19 cellular contexts compared by ENCODE assay signal in the genomic region with DNA sequence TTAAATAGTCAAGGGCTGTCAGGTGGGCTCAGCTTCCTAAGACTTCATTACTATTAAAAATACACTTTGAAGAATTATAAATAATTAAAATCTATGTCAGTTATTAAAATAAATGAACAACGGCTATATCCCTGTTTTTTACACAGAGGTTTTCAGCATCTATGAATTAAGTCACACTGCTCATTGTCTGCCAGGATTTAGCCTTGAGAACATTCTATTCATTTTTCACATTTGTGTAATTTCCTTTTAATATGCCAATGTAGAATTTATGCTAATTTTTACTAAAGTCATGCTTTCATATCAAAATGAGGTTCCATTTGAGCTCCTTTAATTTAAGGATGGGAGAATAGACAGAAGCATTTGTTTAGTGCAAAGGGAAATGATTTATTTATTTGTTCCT.
DNase-seq lines count a peak whose midpoint lies in the region; TF ChIP-seq lines count a peak whose summit lies in the region.
"Had no signal": no experiment of that assay in that cellular context is flagged by ENCODE, and none has a peak within 500 bp of the region (broad histone marks: within the 10 kb centered on the region; RNA-seq: fewer than 3 reads in every experiment).

No MANE protein-coding gene starts in this region.

- H3K36me3 Mint-ChIP-seq in activated CD4-positive, alpha-beta T cell treated with anti-CD3 and anti-CD28 coated beads, Interleukin-2, amount 10 ng/mL, durations not matched to agents 24 days and 14 days (ENCODE audit: low read depth): no peaks in the 10 kb centered on the region
- H3K36me3 Mint-ChIP-seq: CD4-positive, CD25-positive, alpha-beta regulatory T cell; CD8-positive, alpha-beta memory T cell had no signal

- H3K4me1 ChIP-seq in OCI-LY3 (ENCODE audit: low read length) (peaks cover 8% of the 10 kb centered on the region), osteoblast (ENCODE audit: insufficient read depth, low read length) (no peaks in the 10 kb centered on the region)
- H3K4me1 ChIP-seq: BE2C had no signal

- H3K9ac ChIP-seq in OCI-LY3 (ENCODE audit: low read length): no peak overlapping the region

- H3K27ac Mint-ChIP-seq in activated CD4-positive, alpha-beta T cell treated with anti-CD3 and anti-CD28 coated beads, Interleukin-2, amount 10 ng/mL, durations not matched to agents 24 days and 14 days: no peak overlapping the region
- H3K27ac Mint-ChIP-seq: CD4-positive, CD25-positive, alpha-beta regulatory T cell; CD8-positive, alpha-beta memory T cell; IgD-negative memory B cell had no signal

- H3K36me3 ChIP-seq in OCI-LY3 (replicated peaks; ENCODE audit: low read depth, low read length): no peaks in the 10 kb centered on the region
- H3K36me3 ChIP-seq in osteoblast (ENCODE audit: insufficient read depth, low read length): no peaks in the 10 kb centered on the region
- H3K36me3 ChIP-seq: BE2C had no signal

- no peaks in the 10 kb centered on the region for H3K9me3 Mint-ChIP-seq in activated CD4-positive, alpha-beta T cell treated with anti-CD3 and anti-CD28 coated beads, Interleukin-2, amount 10 ng/mL, durations not matched to agents 24 days and 14 days
- H3K9me3 Mint-ChIP-seq: CD8-positive, alpha-beta memory T cell; IgD-negative memory B cell had no signal

- no peak overlapping the region for H3K4me3 Mint-ChIP-seq in activated CD4-positive, alpha-beta T cell treated with anti-CD3 and anti-CD28 coated beads, Interleukin-2, amount 10 ng/mL, durations not matched to agents 24 days and 14 days
- H3K4me3 Mint-ChIP-seq: CD4-positive, CD25-positive, alpha-beta regulatory T cell; CD8-positive, alpha-beta memory T cell; IgD-negative memory B cell had no signal

- H2AFZ ChIP-seq in OCI-LY3 (ENCODE audit: low read depth, low read length) (no peak overlapping the region), osteoblast (ENCODE audit: low read length) (no peak overlapping the region)

- TF ChIP-seq CTCF in OCI-LY3 (IDR thresholded peaks at IDR 0.05; ENCODE audit: low read depth, low read length) (no peak), fibroblast of the aortic adventitia (IDR thresholded peaks at IDR 0.05; ENCODE audit: insufficient read depth, low read length) (no peak), osteoblast (IDR thresholded peaks at IDR 0.05; ENCODE audit: extremely low read depth, low read depth, low read length) (no peak)

- no peaks in the 10 kb centered on the region for H3K27me3 Mint-ChIP-seq in activated CD4-positive, alpha-beta T cell treated with anti-CD3 and anti-CD28 coated beads, Interleukin-2, amount 10 ng/mL, durations not matched to agents 24 days and 14 days
- H3K27me3 Mint-ChIP-seq: CD4-positive, CD25-positive, alpha-beta regulatory T cell; CD8-positive, alpha-beta memory T cell had no signal

- H3K27me3 ChIP-seq in OCI-LY3 (ENCODE audit: low read depth, low read length): 0 out of 2 replicates have a peak, but pooled peaks cover 5% of the 10 kb centered on the region
- H3K27me3 ChIP-seq in osteoblast (ENCODE audit: insufficient read depth, low read length): no peaks in the 10 kb centered on the region
- H3K27me3 ChIP-seq: BE2C had no signal

- H3K4me2 ChIP-seq in OCI-LY3 (ENCODE audit: low read length) (peak overlapping the region; percentile 26), osteoblast (ENCODE audit: insufficient read depth, low read length) (no peak overlapping the region)

- intact Hi-C loops in activated CD4-positive, alpha-beta T cell treated with anti-CD3 and anti-CD28 coated beads, Interleukin-2, amount 10 ng/mL, durations not matched to agents 24 days and 14 days (cut with micrococcal nuclease): no loop called here

- H3K4me3 ChIP-seq in OCI-LY3 (ENCODE audit: low read length) (no peak overlapping the region), fibroblast of the aortic adventitia (ENCODE audit: low read depth, low read length) (no peak overlapping the region), osteoblast (ENCODE audit: insufficient read depth, low read length) (no peak overlapping the region)

- H3K79me2 ChIP-seq in OCI-LY3 (ENCODE audit: low read length): no peaks in the 10 kb centered on the region
- no peaks in the 10 kb centered on the region for H3K79me2 ChIP-seq in osteoblast (ENCODE audit: insufficient read depth, low read length)

- H4K20me1 ChIP-seq in OCI-LY3 (ENCODE audit: insufficient read depth, low read length) (no peaks in the 10 kb centered on the region), osteoblast (ENCODE audit: insufficient read depth, low read length) (no peaks in the 10 kb centered on the region)

- H3K27ac ChIP-seq in OCI-LY3 (ENCODE audit: low read length) (no peak overlapping the region), osteoblast (ENCODE audit: low read depth, low read length) (no peak overlapping the region)

- DNase-seq in dermis blood vessel endothelial cell (peak; percentile 46), fibroblast of the aortic adventitia (ENCODE audit: low read depth) (peak; percentile 20), NOMO-1 treated with DMSO at 0.1 percent for 48 hours (lab: John Stamatoyannopoulos, UW; ENCODE audit: unreplicated experiment) (no peak), osteoblast (ENCODE audit: insufficient read length, low spot score, missing footprints) (no peak)
- no peak for DNase-seq in activated CD4-positive, alpha-beta T cell treated with anti-CD3 and anti-CD28 coated beads, Interleukin-2, amount 10 ng/mL, durations not matched to agents 24 days and 14 days
- DNase-seq: ACHN; BE2C; C1 segment of cervical spinal cord; CD4-positive, CD25-positive, alpha-beta regulatory T cell; CD8-positive, alpha-beta memory T cell; COR-L47; DMS 273 treated with DMSO at 0.1 percent for 48 hours; DMS53; DND-41; EL; GOT3; H7 had no signal

- H3K4me1 Mint-ChIP-seq in activated CD4-positive, alpha-beta T cell treated with anti-CD3 and anti-CD28 coated beads, Interleukin-2, amount 10 ng/mL, durations not matched to agents 24 days and 14 days: no peaks in the 10 kb centered on the region
- H3K4me1 Mint-ChIP-seq: CD4-positive, CD25-positive, alpha-beta regulatory T cell; CD8-positive, alpha-beta memory T cell had no signal

- no peaks in the 10 kb centered on the region for H3K9me3 ChIP-seq in OCI-LY3 (ENCODE audit: insufficient read depth, low read length)
- no peaks in the 10 kb centered on the region for H3K9me3 ChIP-seq in osteoblast (ENCODE audit: low read depth, low read length)
- H3K9me3 ChIP-seq: BE2C had no signal

Comparison
In these comparisons a context has a peak if more than half of its experiments do, and no peak if none do; other contexts are left out.
1. DNase-seq: peak in dermis blood vessel endothelial cell (single experiment) and fibroblast of the aortic adventitia (single experiment); none in NOMO-1 treated with DMSO at 0.1 percent for 48 hours (single experiment), activated CD4-positive, alpha-beta T cell treated with anti-CD3 and anti-CD28 coated beads, Interleukin-2, amount 10 ng/mL, durations not matched to agents 24 days and 14 days (single experiment) and osteoblast (single experiment).